ENCODE assay signal across 1 cellular context in genomic region chr20:13659288-13659687, GRCh38.
TF ChIP-seq lines count a peak whose summit lies in the region.

No MANE protein-coding gene starts in this region.

TF ChIP-seq in HepG2, 621 proteins besides CTCF, POLR2A, EP300 and RAD21 (continued from another document):
- TF ChIP-seq KIAA2018 (CRISPR knock-in tag; IDR thresholded peaks at IDR 0.05; ENCODE audit: borderline replicate concordance), result no peak
- TF ChIP-seq SMAD3 (CRISPR knock-in tag; IDR thresholded peaks at IDR 0.05), result no peak
- no peak for TF ChIP-seq AHR (CRISPR knock-in tag; IDR thresholded peaks at IDR 0.05)
- no peak for TF ChIP-seq FOSL2 (CRISPR knock-in tag; IDR thresholded peaks at IDR 0.05)
- no peak for TF ChIP-seq ATF7 (IDR thresholded peaks at IDR 0.05)
- TF ChIP-seq ATF7 (CRISPR knock-in tag; IDR thresholded peaks at IDR 0.05), result no peak
- no peak for TF ChIP-seq ZNF432 (CRISPR knock-in tag; IDR thresholded peaks at IDR 0.05; ENCODE audit: borderline replicate concordance)
- TF ChIP-seq CENPT (CRISPR knock-in tag; IDR thresholded peaks at IDR 0.05; ENCODE audit: low read depth), result no peak
- no peak for TF ChIP-seq ZSCAN22 (CRISPR knock-in tag; IDR thresholded peaks at IDR 0.05)
- no peak for TF ChIP-seq NFE2 (CRISPR knock-in tag; IDR thresholded peaks at IDR 0.05)
- TF ChIP-seq ZNF572 (CRISPR knock-in tag; IDR thresholded peaks at IDR 0.05), result no peak
- TF ChIP-seq ZNF883 (CRISPR knock-in tag; IDR thresholded peaks at IDR 0.05; ENCODE audit: not compliant biosample characterization), result no peak
- TF ChIP-seq, protein P1, sequence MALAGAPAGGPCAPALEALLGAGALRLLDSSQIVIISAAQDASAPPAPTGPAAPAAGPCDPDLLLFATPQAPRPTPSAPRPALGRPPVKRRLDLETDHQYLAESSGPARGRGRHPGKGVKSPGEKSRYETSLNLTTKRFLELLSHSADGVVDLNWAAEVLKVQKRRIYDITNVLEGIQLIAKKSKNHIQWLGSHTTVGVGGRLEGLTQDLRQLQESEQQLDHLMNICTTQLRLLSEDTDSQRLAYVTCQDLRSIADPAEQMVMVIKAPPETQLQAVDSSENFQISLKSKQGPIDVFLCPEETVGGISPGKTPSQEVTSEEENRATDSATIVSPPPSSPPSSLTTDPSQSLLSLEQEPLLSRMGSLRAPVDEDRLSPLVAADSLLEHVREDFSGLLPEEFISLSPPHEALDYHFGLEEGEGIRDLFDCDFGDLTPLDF (CRISPR knock-in tag; IDR thresholded peaks at IDR 0.05), result no peak
- TF ChIP-seq PCBP2 (optimal IDR thresholded peaks at IDR 0.05; ENCODE audit: low read depth, low read length, poor library complexity, severe bottlenecking), result no peak
- TF ChIP-seq ZNF317 (CRISPR knock-in tag; IDR thresholded peaks at IDR 0.05), result no peak
- no peak for TF ChIP-seq ZNF383 (CRISPR knock-in tag; IDR thresholded peaks at IDR 0.05; ENCODE audit: borderline replicate concordance)
- TF ChIP-seq CC2D1A (CRISPR knock-in tag; IDR thresholded peaks at IDR 0.05), result no peak
- TF ChIP-seq ZBTB21 (CRISPR knock-in tag; IDR thresholded peaks at IDR 0.05), result no peak
- TF ChIP-seq PRPF4 (IDR thresholded peaks at IDR 0.05; ENCODE audit: low read depth, low read length, poor library complexity, severe bottlenecking), result no peak
- no peak for TF ChIP-seq ZC3H13 (CRISPR knock-in tag; IDR thresholded peaks at IDR 0.05)
